In the genomic region with DNA sequence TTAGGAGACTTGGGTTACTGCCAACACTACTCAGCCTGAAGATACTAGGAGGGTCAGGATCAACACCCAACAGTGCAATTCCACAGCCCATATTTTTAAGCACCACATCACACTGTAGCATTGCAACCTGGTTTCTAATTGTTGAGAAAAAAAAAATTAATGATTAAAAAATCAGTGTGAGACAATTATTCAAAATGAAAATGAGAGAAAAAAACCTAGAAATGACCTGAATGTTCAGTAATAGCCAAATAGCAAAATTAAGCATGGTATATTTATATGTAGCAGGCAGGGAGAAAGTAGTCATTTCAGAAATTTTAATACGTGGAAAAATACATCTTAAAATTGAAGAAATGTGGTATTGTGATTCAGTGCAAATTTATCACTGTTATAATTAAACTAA, we compare ENCODE assay signal across 1 cellular context.
TF ChIP-seq lines count a peak whose summit lies in the region.

No MANE protein-coding gene starts in this region.

TF ChIP-seq in GM12878, 131 proteins besides CTCF, POLR2A, EP300 and RAD21 (continued from another document):
- TF ChIP-seq, protein P1, sequence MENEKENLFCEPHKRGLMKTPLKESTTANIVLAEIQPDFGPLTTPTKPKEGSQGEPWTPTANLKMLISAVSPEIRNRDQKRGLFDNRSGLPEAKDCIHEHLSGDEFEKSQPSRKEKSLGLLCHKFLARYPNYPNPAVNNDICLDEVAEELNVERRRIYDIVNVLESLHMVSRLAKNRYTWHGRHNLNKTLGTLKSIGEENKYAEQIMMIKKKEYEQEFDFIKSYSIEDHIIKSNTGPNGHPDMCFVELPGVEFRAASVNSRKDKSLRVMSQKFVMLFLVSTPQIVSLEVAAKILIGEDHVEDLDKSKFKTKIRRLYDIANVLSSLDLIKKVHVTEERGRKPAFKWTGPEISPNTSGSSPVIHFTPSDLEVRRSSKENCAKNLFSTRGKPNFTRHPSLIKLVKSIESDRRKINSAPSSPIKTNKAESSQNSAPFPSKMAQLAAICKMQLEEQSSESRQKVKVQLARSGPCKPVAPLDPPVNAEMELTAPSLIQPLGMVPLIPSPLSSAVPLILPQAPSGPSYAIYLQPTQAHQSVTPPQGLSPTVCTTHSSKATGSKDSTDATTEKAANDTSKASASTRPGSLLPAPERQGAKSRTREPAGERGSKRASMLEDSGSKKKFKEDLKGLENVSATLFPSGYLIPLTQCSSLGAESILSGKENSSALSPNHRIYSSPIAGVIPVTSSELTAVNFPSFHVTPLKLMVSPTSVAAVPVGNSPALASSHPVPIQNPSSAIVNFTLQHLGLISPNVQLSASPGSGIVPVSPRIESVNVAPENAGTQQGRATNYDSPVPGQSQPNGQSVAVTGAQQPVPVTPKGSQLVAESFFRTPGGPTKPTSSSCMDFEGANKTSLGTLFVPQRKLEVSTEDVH (IDR thresholded peaks at IDR 0.05; ENCODE audit: low read depth, partially characterized antibody): no peak
- TF ChIP-seq, protein P2, sequence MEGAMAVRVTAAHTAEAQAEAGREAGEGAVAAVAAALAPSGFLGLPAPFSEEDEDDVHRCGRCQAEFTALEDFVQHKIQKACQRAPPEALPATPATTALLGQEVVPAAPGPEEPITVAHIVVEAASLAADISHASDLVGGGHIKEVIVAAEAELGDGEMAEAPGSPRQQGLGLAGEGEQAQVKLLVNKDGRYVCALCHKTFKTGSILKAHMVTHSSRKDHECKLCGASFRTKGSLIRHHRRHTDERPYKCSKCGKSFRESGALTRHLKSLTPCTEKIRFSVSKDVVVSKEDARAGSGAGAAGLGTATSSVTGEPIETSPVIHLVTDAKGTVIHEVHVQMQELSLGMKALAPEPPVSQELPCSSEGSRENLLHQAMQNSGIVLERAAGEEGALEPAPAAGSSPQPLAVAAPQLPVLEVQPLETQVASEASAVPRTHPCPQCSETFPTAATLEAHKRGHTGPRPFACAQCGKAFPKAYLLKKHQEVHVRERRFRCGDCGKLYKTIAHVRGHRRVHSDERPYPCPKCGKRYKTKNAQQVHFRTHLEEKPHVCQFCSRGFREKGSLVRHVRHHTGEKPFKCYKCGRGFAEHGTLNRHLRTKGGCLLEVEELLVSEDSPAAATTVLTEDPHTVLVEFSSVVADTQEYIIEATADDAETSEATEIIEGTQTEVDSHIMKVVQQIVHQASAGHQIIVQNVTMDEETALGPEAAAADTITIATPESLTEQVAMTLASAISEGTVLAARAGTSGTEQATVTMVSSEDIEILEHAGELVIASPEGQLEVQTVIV (IDR thresholded peaks at IDR 0.05; ENCODE audit: borderline replicate concordance, partially characterized antibody): no peak
- TF ChIP-seq DPF2 (IDR thresholded peaks at IDR 0.05): no peak
- TF ChIP-seq ETV6 (conservative IDR thresholded peaks at IDR 0.05 in 1 of 2, IDR thresholded peaks at IDR 0.05 in 1 of 2; ENCODE audit: borderline replicate concordance in 1 of 2, low read depth in 1 of 2): no peak
- TF ChIP-seq CREB1 (IDR thresholded peaks at IDR 0.05; ENCODE audit: low read depth): no peak
- TF ChIP-seq NR2C2 (IDR thresholded peaks at IDR 0.05; ENCODE audit: borderline replicate concordance, control insufficient read depth, insufficient read length, low read depth): no peak
- no peak for TF ChIP-seq KLF5 (IDR thresholded peaks at IDR 0.05; ENCODE audit: partially characterized antibody)
- TF ChIP-seq HDAC6 (IDR thresholded peaks at IDR 0.05; ENCODE audit: unreplicated experiment): no peak
- no peak for TF ChIP-seq FOS (IDR thresholded peaks at IDR 0.05; ENCODE audit: borderline replicate concordance, extremely low read depth, insufficient read length)
- TF ChIP-seq, protein P3, sequence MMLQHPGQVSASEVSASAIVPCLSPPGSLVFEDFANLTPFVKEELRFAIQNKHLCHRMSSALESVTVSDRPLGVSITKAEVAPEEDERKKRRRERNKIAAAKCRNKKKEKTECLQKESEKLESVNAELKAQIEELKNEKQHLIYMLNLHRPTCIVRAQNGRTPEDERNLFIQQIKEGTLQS (IDR thresholded peaks at IDR 0.05; ENCODE audit: borderline replicate concordance, extremely low read depth, low read depth, low read length): no peak
- no peak for TF ChIP-seq SMC3 (IDR thresholded peaks at IDR 0.05; ENCODE audit: borderline replicate concordance, low read length)
- TF ChIP-seq ZNF207 (IDR thresholded peaks at IDR 0.05; ENCODE audit: borderline replicate concordance): no peak
- no peak for TF ChIP-seq MEF2B (IDR thresholded peaks at IDR 0.05; ENCODE audit: partially characterized antibody, poor library complexity, severe bottlenecking)
- TF ChIP-seq ESRRA (IDR thresholded peaks at IDR 0.05; ENCODE audit: low read length): no peak
- TF ChIP-seq HDGF (IDR thresholded peaks at IDR 0.05): no peak
- TF ChIP-seq, protein P4, sequence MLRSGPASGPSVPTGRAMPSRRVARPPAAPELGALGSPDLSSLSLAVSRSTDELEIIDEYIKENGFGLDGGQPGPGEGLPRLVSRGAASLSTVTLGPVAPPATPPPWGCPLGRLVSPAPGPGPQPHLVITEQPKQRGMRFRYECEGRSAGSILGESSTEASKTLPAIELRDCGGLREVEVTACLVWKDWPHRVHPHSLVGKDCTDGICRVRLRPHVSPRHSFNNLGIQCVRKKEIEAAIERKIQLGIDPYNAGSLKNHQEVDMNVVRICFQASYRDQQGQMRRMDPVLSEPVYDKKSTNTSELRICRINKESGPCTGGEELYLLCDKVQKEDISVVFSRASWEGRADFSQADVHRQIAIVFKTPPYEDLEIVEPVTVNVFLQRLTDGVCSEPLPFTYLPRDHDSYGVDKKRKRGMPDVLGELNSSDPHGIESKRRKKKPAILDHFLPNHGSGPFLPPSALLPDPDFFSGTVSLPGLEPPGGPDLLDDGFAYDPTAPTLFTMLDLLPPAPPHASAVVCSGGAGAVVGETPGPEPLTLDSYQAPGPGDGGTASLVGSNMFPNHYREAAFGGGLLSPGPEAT (IDR thresholded peaks at IDR 0.05; ENCODE audit: low read depth): 0 out of 2 replicates have a peak, but pooled peaks have one; percentile 17
- TF ChIP-seq RCOR1 (conservative IDR thresholded peaks at IDR 0.05; ENCODE audit: low read depth, low read length): no peak
- TF ChIP-seq, protein P5, sequence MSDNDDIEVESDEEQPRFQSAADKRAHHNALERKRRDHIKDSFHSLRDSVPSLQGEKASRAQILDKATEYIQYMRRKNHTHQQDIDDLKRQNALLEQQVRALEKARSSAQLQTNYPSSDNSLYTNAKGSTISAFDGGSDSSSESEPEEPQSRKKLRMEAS (IDR thresholded peaks at IDR 0.05; ENCODE audit: low read depth, low read length): no peak
- TF ChIP-seq SMAD1 (IDR thresholded peaks at IDR 0.05; ENCODE audit: low read depth, partially characterized antibody): no peak
- no peak for TF ChIP-seq TARDBP (IDR thresholded peaks at IDR 0.05; ENCODE audit: borderline replicate concordance)
- TF ChIP-seq ZNF384 (IDR thresholded peaks at IDR 0.05; ENCODE audit: borderline replicate concordance, low read depth, low read length): no peak
- 0 out of 2 replicates have a peak, but pooled peaks have one; percentile 12 for TF ChIP-seq NBN (IDR thresholded peaks at IDR 0.05)
- no peak for TF ChIP-seq RFX5 (IDR thresholded peaks at IDR 0.05; ENCODE audit: low read depth, low read length)
- no peak for TF ChIP-seq BACH1 (IDR thresholded peaks at IDR 0.05; ENCODE audit: borderline replicate concordance)
- no peak for TF ChIP-seq JUND (IDR thresholded peaks at IDR 0.05; ENCODE audit: low read depth, low read length)
- no peak for TF ChIP-seq KDM1A (IDR thresholded peaks at IDR 0.05; ENCODE audit: borderline replicate concordance)
- TF ChIP-seq, protein P6, sequence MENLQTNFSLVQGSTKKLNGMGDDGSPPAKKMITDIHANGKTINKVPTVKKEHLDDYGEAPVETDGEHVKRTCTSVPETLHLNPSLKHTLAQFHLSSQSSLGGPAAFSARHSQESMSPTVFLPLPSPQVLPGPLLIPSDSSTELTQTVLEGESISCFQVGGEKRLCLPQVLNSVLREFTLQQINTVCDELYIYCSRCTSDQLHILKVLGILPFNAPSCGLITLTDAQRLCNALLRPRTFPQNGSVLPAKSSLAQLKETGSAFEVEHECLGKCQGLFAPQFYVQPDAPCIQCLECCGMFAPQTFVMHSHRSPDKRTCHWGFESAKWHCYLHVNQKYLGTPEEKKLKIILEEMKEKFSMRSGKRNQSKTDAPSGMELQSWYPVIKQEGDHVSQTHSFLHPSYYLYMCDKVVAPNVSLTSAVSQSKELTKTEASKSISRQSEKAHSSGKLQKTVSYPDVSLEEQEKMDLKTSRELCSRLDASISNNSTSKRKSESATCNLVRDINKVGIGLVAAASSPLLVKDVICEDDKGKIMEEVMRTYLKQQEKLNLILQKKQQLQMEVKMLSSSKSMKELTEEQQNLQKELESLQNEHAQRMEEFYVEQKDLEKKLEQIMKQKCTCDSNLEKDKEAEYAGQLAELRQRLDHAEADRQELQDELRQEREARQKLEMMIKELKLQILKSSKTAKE (IDR thresholded peaks at IDR 0.05; ENCODE audit: low read depth, poor library complexity, severe bottlenecking): peak; percentile 77
- TF ChIP-seq TBL1XR1 (IDR thresholded peaks at IDR 0.05; ENCODE audit: low read depth, low read length): no peak
- TF ChIP-seq PML (IDR thresholded peaks at IDR 0.05; ENCODE audit: low read length): no peak
- no peak for TF ChIP-seq ZZZ3 (IDR thresholded peaks at IDR 0.05; ENCODE audit: control insufficient read depth, insufficient read length, low read depth)
- no peak for TF ChIP-seq WRNIP1 (IDR thresholded peaks at IDR 0.05; ENCODE audit: borderline replicate concordance, low read depth, low read length)
- TF ChIP-seq MTA2 (IDR thresholded peaks at IDR 0.05; ENCODE audit: low read depth): peak; percentile 16; the same call in 1 of the 2 replicates
- no peak for TF ChIP-seq RAD51 (IDR thresholded peaks at IDR 0.05)
